ENCODE assay signal across 8 cellular contexts in the genomic region with DNA sequence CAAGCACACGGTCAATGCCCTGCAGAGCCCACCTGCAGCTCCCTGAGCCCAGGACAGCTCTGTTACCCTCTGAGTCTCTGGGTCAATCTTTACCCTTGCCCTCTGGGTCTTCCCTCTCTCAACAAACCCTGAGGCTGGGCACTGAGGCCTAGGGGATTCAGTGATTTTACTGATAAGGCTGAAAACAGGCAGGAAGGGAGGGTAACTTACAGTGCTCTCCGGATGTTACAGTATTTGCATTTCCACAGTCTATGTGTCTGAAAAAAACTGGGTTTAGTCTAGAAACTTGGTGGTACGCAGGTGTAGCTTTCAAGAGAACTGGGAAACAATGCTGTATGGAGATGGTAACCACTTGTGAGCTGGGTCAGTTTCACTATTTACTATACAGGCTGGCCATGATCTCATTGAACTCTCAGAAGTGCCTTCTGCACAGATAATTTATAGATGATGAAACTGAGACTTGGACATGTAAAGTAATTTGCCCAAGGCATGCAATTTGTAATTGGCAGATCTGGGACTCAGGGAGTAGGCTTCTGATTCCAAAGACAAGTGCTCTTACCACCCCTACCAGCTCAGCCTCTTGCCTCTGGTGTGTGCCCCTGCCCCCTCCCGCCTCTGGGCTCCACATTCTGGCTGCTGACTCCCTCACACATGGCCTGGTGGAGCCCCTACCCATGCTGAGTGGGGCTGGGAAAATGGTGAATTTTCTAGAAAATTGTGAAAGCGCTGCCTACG. TPM values are rescaled to one million over a fixed set of nuclear protein-coding genes. Genes with fewer than 3 reads are reported as not detected.
DNase-seq lines count a peak whose midpoint lies in the region; ATAC-seq, FAIRE-seq and TF ChIP-seq lines count a peak whose summit lies in the region.

No MANE protein-coding gene starts in this region.

- H3K27ac ChIP-seq in pancreas, result peak overlapping the region in 2 of 4 donors; percentile 75 to 82

- H3K27me3 ChIP-seq in pancreas (no peaks in the 10 kb centered on the region), H7 (ENCODE audit: control insufficient read depth, insufficient read depth, low read length) (peaks cover 4% of the 10 kb centered on the region; the same call in 1 of the 2 replicates)

- FAIRE-seq in pancreas (lab: Jason Lieb, UNC), result no peak

- no peak for TF ChIP-seq CTCF in pancreas (IDR thresholded peaks at IDR 0.05)

- peaks cover 0 to 23% (median 0%) of the 10 kb centered on the region in 3 donors for H3K4me1 ChIP-seq in pancreas

- H3K4me3 ChIP-seq in pancreas (no peak overlapping the region), H7 (ENCODE audit: insufficient read depth, low read depth, low read length) (no peak overlapping the region)

- H3K36me3 ChIP-seq in pancreas (no peaks in the 10 kb centered on the region), H7 (replicated peaks; ENCODE audit: control insufficient read depth, insufficient read depth, low read length) (no peaks in the 10 kb centered on the region)

- in situ Hi-C loops in G401 (cut with HindIII; ENCODE audit: low sequenced_read_pairs), result no loop called here

- peak; percentile 62 for DNase-seq in activated effector memory CD4-positive, alpha-beta T cell treated with anti-CD3 and anti-CD28 coated beads, Interleukin-2, amount 50 U/mL, for 16 hours
- DNase-seq in activated effector memory CD4-positive, alpha-beta T cell treated with Interleukin-2 at 50 U/mL for 16 hours, result no peak
- DNase-seq in RPMI8226, result peak; percentile 82
- DNase-seq in pancreas, result no peak
- DNase-seq in AG08395 (ENCODE audit: low spot score), result no peak
- no peak for DNase-seq in H7
- DNase-seq in G401 (ENCODE audit: low spot score), result no peak

- WGBS in pancreas, 2 donors, result 55 to 58% methylated on average over 6 of the region's 6 CpGs

- no peaks in the 10 kb centered on the region for H3K9me3 ChIP-seq in pancreas

- intact Hi-C loops in pancreas (cut with DNase I), result no loop called here

- ATAC-seq in HG02973 (IDR thresholded peaks at IDR 0.05; ENCODE audit: unreplicated experiment), result peak; percentile 82
- ATAC-seq in pancreas, result peak; percentile 7 to 20 (median 12)

RNA-seq across cellular contexts. Expression of a gene that starts 48.8 kb away (rescaled TPM):
- 10 to 100 TPM; 21.5 to 68.1 (median 38.3) TPM for total RNA-seq in pancreas
- polyA plus RNA-seq in pancreas, result 10 to 100 TPM in 1 of 2 donors, 1 to 10 TPM in 1; 6.7 to 19.1 TPM
- total RNA-seq in H7 (2014; rRNA removed; shearing (Covaris generic)), result 0.26 and 0.48 TPM in 2 replicates
- total RNA-seq in G401 (2014; rRNA removed; shearing (Covaris generic)), result 0.25 and 0.85 TPM in 2 replicates

Comparison
In these comparisons a context has a peak if more than half of its experiments do, and no peak if none do; other contexts are left out.
1. DNase-seq: peak in activated effector memory CD4-positive, alpha-beta T cell treated with anti-CD3 and anti-CD28 coated beads, Interleukin-2, amount 50 U/mL, for 16 hours (single experiment) and RPMI8226 (single experiment); none in activated effector memory CD4-positive, alpha-beta T cell treated with Interleukin-2 at 50 U/mL for 16 hours (single experiment), pancreas (0 of 6), AG08395 (single experiment), H7 (single experiment) and G401 (single experiment).
2. RNA of a gene that starts 48.8 kb away (total RNA-seq): 21.5 to 68.1 TPM in pancreas; 0.25 to 0.85 TPM in G401 and 0.26 to 0.48 TPM in H7; every median in the first group is over 10 times any median in the second.